ENCODE assay signal across 20 cellular contexts in genomic region chr5:17020586-17021362, GRCh38.
DNase-seq lines count a peak whose midpoint lies in the region; ATAC-seq and TF ChIP-seq lines count a peak whose summit lies in the region.
"Had no signal": no experiment of that assay in that cellular context is flagged by ENCODE, and none has a peak within 500 bp of the region (broad histone marks: within the 10 kb centered on the region; RNA-seq: fewer than 3 reads in every experiment).

No MANE protein-coding gene starts in this region.

- peaks cover 12% of the 10 kb centered on the region for H3K4me1 ChIP-seq in A673 (ENCODE audit: insufficient read depth, low read length, poor library complexity, severe bottlenecking)
- H3K4me1 ChIP-seq: parathyroid adenoma had no signal

- H3K4me3 Mint-ChIP-seq in nephron = no peak overlapping the region
- no peak overlapping the region for H3K4me3 Mint-ChIP-seq in activated T-cell treated with anti-CD3 and anti-CD28 coated beads, Interleukin-2, amount 50 U/mL, for 4 hours
- H3K4me3 Mint-ChIP-seq: activated CD4-positive, alpha-beta memory T cell treated with anti-CD3 and anti-CD28 coated beads, Interleukin-2, amount 10 ng/mL, durations not matched to agents 7 days and 5 days; activated T-cell treated with anti-CD3 and anti-CD28 coated beads, Interleukin-2, amount 50 U/mL, for 72 hours had no signal

- POLR2A ChIA-PET in A673 (lab: Charles Lee; ENCODE audit: low non-redundant PET) (no interaction called here), RWPE1 (lab: Yijun Ruan, JAX; ENCODE audit: low non-redundant PET) (interaction anchor here (0.6 kb wide), 1 partner anchor 172 kb away, joined by 3 read pairs; no protein-coding TSS in a partner anchor)

- BruUV-seq in A673 (replicated peaks; lab: Mats Ljungman, UMichigan) = no TSS peak

- no peaks in the 10 kb centered on the region for H3K9me3 ChIP-seq in A673 (ENCODE audit: low read depth, low read length, poor library complexity, severe bottlenecking)

- DNase-seq in A673 (ENCODE audit: low spot score) (no peak), HFF-Myc (ENCODE audit: extremely low read depth, low read depth) (no peak), dermis blood vessel endothelial cell (peak; percentile 33), GDM1 (lab: John Stamatoyannopoulos, UW) (no peak), RWPE1 (ENCODE audit: low spot score) (no peak)
- DNase-seq in activated T-cell treated with anti-CD3 and anti-CD28 coated beads, Interleukin-2, amount 50 U/mL, for 4 hours = no peak
- DNase-seq: activated CD4-positive, alpha-beta memory T cell treated with anti-CD3 and anti-CD28 coated beads, Interleukin-2, amount 10 ng/mL, durations not matched to agents 7 days and 5 days; activated T-cell treated with anti-CD3 and anti-CD28 coated beads, Interleukin-2, amount 50 U/mL, for 72 hours; AML-193; cerebellar nuclear complex; KG1; NCI-H1436 treated with DMSO at 0.1 percent for 48 hours; NCI-H226; stimulated activated CD4-positive, alpha-beta T cell treated with anti-CD3 and anti-CD28 coated beads, Interleukin-12 subunit alpha, Interleukin-12 subunit beta, amount 100 ng/mL, for 4 hours; stimulated activated naive CD8-positive, alpha-beta T cell treated with anti-CD3 and anti-CD28 coated beads, Interleukin-15, Interleukin-2, amounts not matched to agents 100 U/mL and 50 U/mL, for 24 hours had no signal

- peak overlapping the region; percentile 51 for H3K27ac ChIP-seq in A673 (ENCODE audit: low read depth, low read length, poor library complexity, severe bottlenecking)
- no peak overlapping the region for H3K27ac ChIP-seq in RWPE1
- H3K27ac ChIP-seq: HL-60, parathyroid adenoma, VCaP had no signal

- intact Hi-C loops in A673 (cut with micrococcal nuclease; ENCODE audit: unreplicated experiment) = no loop called here

- no peak overlapping the region for H3K4me3 ChIP-seq in A673 (ENCODE audit: low read depth, low read length, poor library complexity, severe bottlenecking)
- peak overlapping the region; percentile 22; the same call in 1 of the 2 replicates for H3K4me3 ChIP-seq in HFF-Myc (replicated peaks; ENCODE audit: low read depth, low read length)

- no peak for ATAC-seq in GM18511 (IDR thresholded peaks at IDR 0.05; ENCODE audit: unreplicated experiment)
- ATAC-seq in activated T-cell treated with anti-CD3 and anti-CD28 coated beads, Interleukin-2, amount 50 U/mL, for 4 hours = no peak
- ATAC-seq: activated T-cell treated with anti-CD3 and anti-CD28 coated beads, Interleukin-2, amount 50 U/mL, for 72 hours; stimulated activated naive CD8-positive, alpha-beta T cell treated with anti-CD3 and anti-CD28 coated beads, Interleukin-15, Interleukin-2, amounts not matched to agents 100 U/mL and 50 U/mL, for 24 hours had no signal

- peak overlapping the region in 2 of 3 experiments; percentile 11 to 30 for H3K27ac Mint-ChIP-seq in nephron
- H3K27ac Mint-ChIP-seq: activated CD4-positive, alpha-beta memory T cell treated with anti-CD3 and anti-CD28 coated beads, Interleukin-2, amount 10 ng/mL, durations not matched to agents 7 days and 5 days; activated T-cell treated with anti-CD3 and anti-CD28 coated beads, Interleukin-2, amount 50 U/mL, for 72 hours had no signal

- no peaks in the 10 kb centered on the region for H3K36me3 Mint-ChIP-seq in nephron (ENCODE audit: low read depth)
- H3K36me3 Mint-ChIP-seq in activated T-cell treated with anti-CD3 and anti-CD28 coated beads, Interleukin-2, amount 50 U/mL, for 4 hours (ENCODE audit: insufficient read depth) = no peaks in the 10 kb centered on the region

- no peaks in the 10 kb centered on the region for H3K9me3 Mint-ChIP-seq in nephron
- H3K9me3 Mint-ChIP-seq in activated T-cell treated with anti-CD3 and anti-CD28 coated beads, Interleukin-2, amount 50 U/mL, for 4 hours = no peaks in the 10 kb centered on the region
- H3K9me3 Mint-ChIP-seq: activated CD4-positive, alpha-beta memory T cell treated with anti-CD3 and anti-CD28 coated beads, Interleukin-2, amount 10 ng/mL, durations not matched to agents 7 days and 5 days; activated T-cell treated with anti-CD3 and anti-CD28 coated beads, Interleukin-2, amount 50 U/mL, for 72 hours had no signal

- H3K27me3 ChIP-seq in A673 (replicated peaks; ENCODE audit: insufficient read depth, low read depth, low read length, poor library complexity) = no peaks in the 10 kb centered on the region

- H3K4me1 Mint-ChIP-seq in nephron = peaks cover 20% of the 10 kb centered on the region
- no peaks in the 10 kb centered on the region for H3K4me1 Mint-ChIP-seq in activated T-cell treated with anti-CD3 and anti-CD28 coated beads, Interleukin-2, amount 50 U/mL, for 4 hours (ENCODE audit: low read depth)
- H3K4me1 Mint-ChIP-seq: activated CD4-positive, alpha-beta memory T cell treated with anti-CD3 and anti-CD28 coated beads, Interleukin-2, amount 10 ng/mL, durations not matched to agents 7 days and 5 days had no signal

- TF ChIP-seq CTCF in A673 (conservative IDR thresholded peaks at IDR 0.05; ENCODE audit: low read depth, low read length) (no peak), HFF-Myc (IDR thresholded peaks at IDR 0.05; ENCODE audit: low read depth, low read length, missing control alignments) (no peak), nephron (IDR thresholded peaks at IDR 0.05; ENCODE audit: unreplicated experiment in 3 of 3) (no peak), RWPE1 (conservative IDR thresholded peaks at IDR 0.05; ENCODE audit: low read depth) (no peak)

- H3K36me3 ChIP-seq in A673 (ENCODE audit: insufficient read depth, low read length, poor library complexity, severe bottlenecking) = no peaks in the 10 kb centered on the region

- CTCF ChIA-PET in A673 (lab: Charles Lee) = no interaction called here
- CTCF ChIA-PET in RWPE1 (lab: Yijun Ruan, JAX) = interaction anchor here (0.6 kb wide), 1 partner anchor 84 kb away, joined by 3 read pairs; no protein-coding TSS in a partner anchor

- H3K27me3 Mint-ChIP-seq in nephron (ENCODE audit: low read depth) = peaks cover 7% of the 10 kb centered on the region
- no peaks in the 10 kb centered on the region for H3K27me3 Mint-ChIP-seq in activated T-cell treated with anti-CD3 and anti-CD28 coated beads, Interleukin-2, amount 50 U/mL, for 4 hours (ENCODE audit: low read depth)
- H3K27me3 Mint-ChIP-seq: activated CD4-positive, alpha-beta memory T cell treated with anti-CD3 and anti-CD28 coated beads, Interleukin-2, amount 10 ng/mL, durations not matched to agents 7 days and 5 days had no signal
